Comparison of ENCODE assay signal across 21 cellular contexts in the genomic region with DNA sequence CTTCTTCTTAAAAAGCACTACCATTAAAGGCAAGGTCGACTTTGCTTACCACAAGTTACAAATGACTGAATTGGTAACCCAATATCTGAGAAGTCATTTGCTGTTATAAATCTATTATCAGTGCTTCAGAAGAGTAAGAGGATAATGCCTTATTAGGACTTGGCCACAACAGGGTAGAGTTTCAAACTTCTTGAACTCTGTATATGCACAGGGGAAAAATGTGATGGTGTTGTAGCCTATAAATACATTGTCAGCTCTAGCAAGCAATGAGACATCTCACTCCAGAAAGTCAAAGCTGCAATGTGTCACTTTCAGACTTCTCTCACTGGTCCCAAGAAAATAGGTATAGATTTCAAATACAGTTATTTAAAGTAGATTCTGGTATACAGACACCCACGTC. TPM values are rescaled to one million over a fixed set of nuclear protein-coding genes. Genes with fewer than 3 reads are reported as not detected.
DNase-seq lines count a peak whose midpoint lies in the region; ATAC-seq, FAIRE-seq and TF ChIP-seq lines count a peak whose summit lies in the region.
"Had no signal": no experiment of that assay in that cellular context is flagged by ENCODE, and none has a peak within 500 bp of the region (broad histone marks: within the 10 kb centered on the region; RNA-seq: fewer than 3 reads in every experiment).

No MANE protein-coding gene starts in this region.

- no peaks in the 10 kb centered on the region for H3K36me3 Mint-ChIP-seq in endodermal cell (ENCODE audit: low read depth)
- H3K36me3 Mint-ChIP-seq: CD8-positive, alpha-beta memory T cell; naive thymus-derived CD4-positive, alpha-beta T cell had no signal

- H3K36me3 ChIP-seq in endodermal cell (ENCODE audit: control insufficient read depth, insufficient read depth, low read length) (no peaks in the 10 kb centered on the region), brain microvascular endothelial cell (replicated peaks) (no peaks in the 10 kb centered on the region)
- H3K36me3 ChIP-seq: esophagus muscularis mucosa, tibial nerve had no signal

- no peak overlapping the region for H3K4me3 Mint-ChIP-seq in endodermal cell
- H3K4me3 Mint-ChIP-seq: CD8-positive, alpha-beta memory T cell; naive thymus-derived CD4-positive, alpha-beta T cell had no signal

- H3K27me3 Mint-ChIP-seq in endodermal cell (ENCODE audit: insufficient read depth), result no peaks in the 10 kb centered on the region

- no peak overlapping the region for H3K27ac Mint-ChIP-seq in endodermal cell
- H3K27ac Mint-ChIP-seq: CD8-positive, alpha-beta memory T cell; naive thymus-derived CD4-positive, alpha-beta T cell had no signal

- intact Hi-C loops in dorsolateral prefrontal cortex (cut with DNase I), result no loop called here

- 93 to 100% methylated on average over 1 to 2 of the region's 2 CpGs for WGBS in endodermal cell (ENCODE audit: insufficient coverage in 1 of 2, insufficient read length in 1 of 2), 2 experiments

- no peak overlapping the region for H3K4me3 ChIP-seq in endodermal cell (ENCODE audit: low read length)
- no peak overlapping the region for H3K4me3 ChIP-seq in dorsolateral prefrontal cortex
- H3K4me3 ChIP-seq in brain microvascular endothelial cell (ENCODE audit: low read depth, low read length), result no peak overlapping the region
- H3K4me3 ChIP-seq: coronary artery, esophagus muscularis mucosa, hepatocyte, tibial nerve had no signal

- H3K9ac ChIP-seq in endodermal cell (ENCODE audit: extremely low read depth, low read length, poor library complexity, severe bottlenecking), result no peak overlapping the region

- no peaks in the 10 kb centered on the region for H3K4me1 Mint-ChIP-seq in endodermal cell
- H3K4me1 Mint-ChIP-seq: CD8-positive, alpha-beta memory T cell had no signal

- TF ChIP-seq POLR2A in GM12892 (IDR thresholded peaks at IDR 0.05; ENCODE audit: low read depth, low read length), result no peak

- no peaks in the 10 kb centered on the region for H3K4me1 ChIP-seq in endodermal cell (ENCODE audit: control insufficient read depth, insufficient read depth, low read length)
- H3K4me1 ChIP-seq: esophagus muscularis mucosa, tibial nerve had no signal

- H3K9me3 ChIP-seq in endodermal cell (ENCODE audit: control insufficient read depth, low read length), result no peaks in the 10 kb centered on the region
- H3K9me3 ChIP-seq: esophagus muscularis mucosa, tibial nerve had no signal

- ATAC-seq in GM21367 (IDR thresholded peaks at IDR 0.05; ENCODE audit: unreplicated experiment) (peak; percentile 64), HG02870 (IDR thresholded peaks at IDR 0.05; ENCODE audit: unreplicated experiment) (peak; percentile 65), HG03442 (IDR thresholded peaks at IDR 0.05; ENCODE audit: unreplicated experiment) (peak; percentile 82)
- ATAC-seq: naive thymus-derived CD4-positive, alpha-beta T cell had no signal

- in situ Hi-C loops in brain microvascular endothelial cell (cut with HindIII; ENCODE audit: low pct_ligation_motif_present, low sequenced_read_pairs), result no loop called here

- no peaks in the 10 kb centered on the region for H3K9me3 Mint-ChIP-seq in endodermal cell

- H3K27ac ChIP-seq in endodermal cell (ENCODE audit: low read depth, low read length) (no peak overlapping the region), dorsolateral prefrontal cortex (no peak overlapping the region), brain microvascular endothelial cell (no peak overlapping the region)
- H3K27ac ChIP-seq: coronary artery, esophagus muscularis mucosa, hepatocyte, tibial nerve had no signal

- peak; percentile 46 for FAIRE-seq in GM12892 (lab: Jason Lieb, UNC)
- FAIRE-seq: RCC 7860 had no signal

- DNase-seq in GM12892 (ENCODE audit: insufficient read length) (no peak), endodermal cell (no peak), dorsolateral prefrontal cortex (no peak), brain microvascular endothelial cell (no peak), cortex of kidney (lab: John Stamatoyannopoulos, UW) (no peak)
- DNase-seq: activated CD4-positive, alpha-beta T cell treated with anti-CD3 and anti-CD28 coated beads for 48 hours; CD8-positive, alpha-beta memory T cell; GF-D8; IMR-90; naive thymus-derived CD4-positive, alpha-beta T cell; NCI-H1105; NCI-H510A had no signal

- TF ChIP-seq CTCF in endodermal cell (conservative IDR thresholded peaks at IDR 0.05) (no peak), dorsolateral prefrontal cortex (IDR thresholded peaks at IDR 0.05 in 54 of 56, conservative IDR thresholded peaks at IDR 0.05 in 2 of 56; ENCODE audit: low read depth in 1 of 56, partially characterized antibody in 56 of 56) (no peak), brain microvascular endothelial cell (IDR thresholded peaks at IDR 0.05; ENCODE audit: low read depth, low read length, missing control alignments) (no peak)

- H3K27me3 ChIP-seq in endodermal cell (ENCODE audit: control insufficient read depth, insufficient read depth, low read length, poor library complexity, severe bottlenecking) (no peaks in the 10 kb centered on the region), dorsolateral prefrontal cortex (no peaks in the 10 kb centered on the region), brain microvascular endothelial cell (replicated peaks) (no peaks in the 10 kb centered on the region)
- H3K27me3 ChIP-seq: esophagus muscularis mucosa, hepatocyte, tibial nerve had no signal

RNA-seq across cellular contexts. Expression of a gene that starts 9.3 kb away (rescaled TPM):
- 1.9 TPM for polyA plus RNA-seq in GM12892 (2012; ENCODE audit: missing spikeins)
- total RNA-seq in endodermal cell (not detected), dorsolateral prefrontal cortex (1 to 10 TPM; 1.1 to 6.6 (median 3.0) TPM)
- not detected for polyA plus RNA-seq in endodermal cell (2013, experiment 1 of 2)
- polyA plus RNA-seq in endodermal cell (2013, experiment 2 of 2), result not detected
- total RNA-seq: T-helper 1 cell treated with Interleukin-12 subunit alpha and Interleukin-12 subunit beta and Interleukin-4 antibody, amounts not matched to agents 30 ng/mL and 1 ng/mL, for 36 hours had no signal
- polyA plus RNA-seq: CD8-positive, alpha-beta memory T cell; naive thymus-derived CD4-positive, alpha-beta T cell had no signal
